22 cellular contexts compared by ENCODE assay signal in genomic region chr10:114313139-114313538, GRCh38.
A peak's percentile ranks its signal among the peaks of the same experiment; 100 is the strongest.
DNase-seq lines count a peak whose midpoint lies in the region; ATAC-seq, FAIRE-seq and TF ChIP-seq lines count a peak whose summit lies in the region.
"Had no signal": no experiment of that assay in that cellular context is flagged by ENCODE, and none has a peak within 500 bp of the region (broad histone marks: within the 10 kb centered on the region; RNA-seq: fewer than 3 reads in every experiment).

No MANE protein-coding gene starts in this region.

- no peak overlapping the region for H2BK15ac ChIP-seq in mesenchymal stem cell (ENCODE audit: low read depth, poor library complexity, severe bottlenecking)

- no peak overlapping the region for H3K14ac ChIP-seq in mesenchymal stem cell (ENCODE audit: low read length in 2 of 2)

- peak; percentile 68 for FAIRE-seq in bronchial epithelial cell (lab: Jason Lieb, UNC)
- FAIRE-seq: A204.1, D721Med, G401.6, GM12891, GM18507, H1, HTR-8/SVneo, K562 had no signal

- no peak overlapping the region for H3K9ac ChIP-seq in mesenchymal stem cell (ENCODE audit: low read length)

- ATAC-seq in GM18502 (IDR thresholded peaks at IDR 0.05; ENCODE audit: poor library complexity, unreplicated experiment) (no peak), GM19328 (IDR thresholded peaks at IDR 0.05; ENCODE audit: unreplicated experiment) (no peak)
- ATAC-seq: K562 had no signal

- no peak overlapping the region for H3K4ac ChIP-seq in mesenchymal stem cell (ENCODE audit: low read depth in 1 of 2, low read length in 2 of 2)

- no peak overlapping the region for H4K8ac ChIP-seq in mesenchymal stem cell (ENCODE audit: low read length)

- H2AFZ ChIP-seq in mesenchymal stem cell (ENCODE audit: low read depth, low read length): no peak overlapping the region

- DNase-seq in RWPE1 (ENCODE audit: low spot score): no peak
- no peak for DNase-seq in bronchial epithelial cell (ENCODE audit: low read depth)
- no peak for DNase-seq in mesenchymal stem cell
- peak; percentile 61 for DNase-seq in spleen
- DNase-seq in vagina (ENCODE audit: extremely low spot score in 2 of 2): no peak
- DNase-seq: ACHN; BE2C; C1 segment of cervical spinal cord; CD4-positive, alpha-beta T cell; H9; IMR-90 had no signal

- TF ChIP-seq POLR2A in spleen (IDR thresholded peaks at IDR 0.05): no peak
- no peak for TF ChIP-seq POLR2A in vagina (IDR thresholded peaks at IDR 0.05)

- H3K36me3 ChIP-seq in bronchial epithelial cell (ENCODE audit: control insufficient read depth, insufficient read depth, low read length) (no peaks in the 10 kb centered on the region), mesenchymal stem cell (ENCODE audit: control insufficient read depth in 1 of 2, insufficient read depth in 2 of 2, low read depth in 1 of 2, low read length in 2 of 2) (peaks cover 0 to 4% of the 10 kb centered on the region in 2 experiments), spleen (peaks cover 0 to 67% (median 17%) of the 10 kb centered on the region in 6 donors), vagina (peaks cover 0 to 20% of the 10 kb centered on the region in 2 donors)
- H3K36me3 ChIP-seq: BE2C had no signal

- H3K9me3 ChIP-seq in mesenchymal stem cell (ENCODE audit: control insufficient read depth, low read length): no peaks in the 10 kb centered on the region
- H3K9me3 ChIP-seq in spleen: no peaks in the 10 kb centered on the region
- H3K9me3 ChIP-seq in vagina: no peaks in the 10 kb centered on the region
- H3K9me3 ChIP-seq: BE2C, Caco-2 had no signal

- intact Hi-C loops in spleen (cut with DNase I; ENCODE audit: low total_unique reads): no loop called here
- intact Hi-C loops in vagina (cut with DNase I): no loop called here

- no peak overlapping the region for H3K4me3 ChIP-seq in bronchial epithelial cell (ENCODE audit: low read depth, low read length)
- no peak overlapping the region for H3K4me3 ChIP-seq in mesenchymal stem cell (ENCODE audit: insufficient read depth in 1 of 2, low read depth in 1 of 2, low read length in 2 of 2)
- H3K4me3 ChIP-seq in spleen: no peak overlapping the region
- H3K4me3 ChIP-seq in vagina: no peak overlapping the region
- H3K4me3 ChIP-seq: K562 had no signal

- H3K27me3 ChIP-seq in bronchial epithelial cell (ENCODE audit: control insufficient read depth, insufficient read depth, low read length): no peaks in the 10 kb centered on the region
- H3K27me3 ChIP-seq in mesenchymal stem cell (ENCODE audit: control insufficient read depth in 1 of 2, insufficient read depth in 1 of 2, low read length in 2 of 2): peaks cover 0 to 64% of the 10 kb centered on the region in 2 experiments
- H3K27me3 ChIP-seq in spleen (replicated peaks in 1 of 7): no peaks in the 10 kb centered on the region
- H3K27me3 ChIP-seq in vagina: no peaks in the 10 kb centered on the region
- H3K27me3 ChIP-seq: BE2C had no signal

- CTCF ChIA-PET in RWPE1 (lab: Yijun Ruan, JAX): interaction anchor here (0.6 to 0.7 kb wide), 2 partner anchors 16 to 564 kb away, joined by 3 to 7 read pairs; no protein-coding TSS in a partner anchor

- H3K27ac ChIP-seq in RWPE1 (peak overlapping the region; percentile 70), mesenchymal stem cell (ENCODE audit: low read length, poor library complexity, severe bottlenecking) (no peak overlapping the region), spleen (peak overlapping the region in 3 of 8 donors; percentile 3 to 57 (median 23)), vagina (no peak overlapping the region)

- no peak overlapping the region for H3K23ac ChIP-seq in mesenchymal stem cell (ENCODE audit: low read length in 2 of 2)

- no peak overlapping the region for H2BK5ac ChIP-seq in mesenchymal stem cell (ENCODE audit: low read depth, low read length, poor library complexity, severe bottlenecking)

- TF ChIP-seq CTCF in RWPE1 (conservative IDR thresholded peaks at IDR 0.05; ENCODE audit: low read depth): no peak
- TF ChIP-seq CTCF in bronchial epithelial cell (IDR thresholded peaks at IDR 0.05; ENCODE audit: insufficient read depth, low read length, severe bottlenecking): no peak
- no peak for TF ChIP-seq CTCF in spleen (IDR thresholded peaks at IDR 0.05 in 8 of 11, conservative IDR thresholded peaks at IDR 0.05 in 3 of 11)
- TF ChIP-seq CTCF in vagina (IDR thresholded peaks at IDR 0.05): no peak

- POLR2A ChIA-PET in RWPE1 (lab: Yijun Ruan, JAX; ENCODE audit: low non-redundant PET): no interaction called here

- no peak overlapping the region for H3K4me2 ChIP-seq in mesenchymal stem cell (ENCODE audit: low read length, poor library complexity, severe bottlenecking)

- 98% methylated on average over 7 of the region's 9 CpGs for WGBS in mesenchymal stem cell
- 78 to 95% (median 85%) methylated on average over 9 of the region's 9 CpGs for WGBS in spleen, 5 donors

- H2BK120ac ChIP-seq in mesenchymal stem cell (ENCODE audit: low read depth, low read length): no peak overlapping the region

- peak overlapping the region in 1 of 2 experiments; percentile 23 for H2BK12ac ChIP-seq in mesenchymal stem cell (ENCODE audit: low read length in 2 of 2)

- no peaks in the 10 kb centered on the region for H3K79me1 ChIP-seq in mesenchymal stem cell (replicated peaks; ENCODE audit: low read length, poor library complexity, severe bottlenecking)

- H3K18ac ChIP-seq in mesenchymal stem cell (ENCODE audit: low read depth in 1 of 2, low read length in 2 of 2): no peak overlapping the region

- H4K91ac ChIP-seq in mesenchymal stem cell (ENCODE audit: low read length): peak overlapping the region; percentile 12

- peaks cover 15% of the 10 kb centered on the region for H3K4me1 ChIP-seq in mesenchymal stem cell (ENCODE audit: control insufficient read depth, insufficient read depth, low read depth, low read length)
- H3K4me1 ChIP-seq in spleen: peaks cover 0 to 19% (median 3%) of the 10 kb centered on the region in 6 donors
- H3K4me1 ChIP-seq in vagina: no peaks in the 10 kb centered on the region
- H3K4me1 ChIP-seq: BE2C, Caco-2 had no signal

- no peak overlapping the region for H2AK5ac ChIP-seq in mesenchymal stem cell (ENCODE audit: low read length, severe bottlenecking)
